ENCODE assay signal across 18 cellular contexts in the genomic region with DNA sequence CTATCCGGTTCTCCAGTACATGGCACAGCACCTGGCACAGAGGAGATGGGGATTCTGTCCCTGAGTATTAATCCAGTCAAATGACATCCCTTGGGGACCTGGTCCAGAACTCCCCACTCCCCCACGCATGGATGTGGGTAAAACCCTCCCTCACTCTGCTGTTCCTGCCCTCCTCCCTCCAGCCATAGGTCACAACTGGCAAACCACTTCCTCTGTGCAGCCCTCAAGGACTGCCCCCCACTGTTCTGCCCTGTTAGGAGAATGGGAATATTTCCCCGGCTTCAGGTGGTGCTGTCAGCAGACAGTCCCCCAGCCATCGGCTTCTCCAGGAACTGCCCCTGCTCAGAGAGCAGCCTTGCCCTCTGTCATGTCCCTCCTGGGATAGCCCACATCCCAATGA. TPM values are rescaled to one million over a fixed set of nuclear protein-coding genes. Genes with fewer than 3 reads are reported as not detected.
DNase-seq lines count a peak whose midpoint lies in the region; ATAC-seq, FAIRE-seq and TF ChIP-seq lines count a peak whose summit lies in the region.
"Had no signal": no experiment of that assay in that cellular context is flagged by ENCODE, and none has a peak within 500 bp of the region (broad histone marks: within the 10 kb centered on the region; RNA-seq: fewer than 3 reads in every experiment).

No MANE protein-coding gene starts in this region.

- H3K27ac ChIP-seq in mammary epithelial cell (ENCODE audit: insufficient read depth, low read depth, low read length) (no peak overlapping the region), RWPE1 (peak overlapping the region; percentile 7; the same call in 1 of the 2 replicates), WERI-Rb-1 (no peak overlapping the region)
- H3K27ac ChIP-seq: A549 had no signal

- no peaks in the 10 kb centered on the region for H4K20me1 ChIP-seq in mammary epithelial cell (ENCODE audit: insufficient read depth, low read length)

- H3K4me1 Mint-ChIP-seq in MCF 10A (ENCODE audit: insufficient read depth, unreplicated experiment): peaks cover 22% of the 10 kb centered on the region

- ATAC-seq in HG03378 (IDR thresholded peaks at IDR 0.05; ENCODE audit: unreplicated experiment): no peak
- ATAC-seq: A549 had no signal

- H3K36me3 ChIP-seq in mammary epithelial cell (ENCODE audit: insufficient read depth, low read length) (no peaks in the 10 kb centered on the region), mucosa of stomach (ENCODE audit: control insufficient read depth, insufficient read depth, low read length) (no peaks in the 10 kb centered on the region), WERI-Rb-1 (no peaks in the 10 kb centered on the region)

- FAIRE-seq in urothelium cell line (lab: Jason Lieb, UNC): peak; percentile 67
- FAIRE-seq: A549, GM19239 had no signal

- H3K4me3 Mint-ChIP-seq in MCF 10A (ENCODE audit: unreplicated experiment): peak overlapping the region; percentile 46

- in situ Hi-C loops in mammary epithelial cell (cut with MboI; ENCODE audit: low sequenced_read_pairs in 2 of 2): no loop called here

- H3K9me3 ChIP-seq in mammary epithelial cell (replicated peaks; ENCODE audit: insufficient read depth, low read length) (no peaks in the 10 kb centered on the region), mucosa of stomach (ENCODE audit: control insufficient read depth, low read length) (no peaks in the 10 kb centered on the region), WERI-Rb-1 (ENCODE audit: severe bottlenecking) (no peaks in the 10 kb centered on the region)
- H3K9me3 ChIP-seq: A549 had no signal

- H3K4me1 ChIP-seq in mammary epithelial cell (ENCODE audit: insufficient read depth, low read length) (peaks cover 20% of the 10 kb centered on the region), mucosa of stomach (ENCODE audit: control insufficient read depth, insufficient read depth, low read length) (peaks cover 10% of the 10 kb centered on the region)

- POLR2A ChIA-PET in MCF 10A (lab: Yijun Ruan, JAX): interaction anchor here (1.7 kb wide), 1 partner anchor 89 kb away, joined by 3 read pairs; no protein-coding TSS in a partner anchor
- POLR2A ChIA-PET in RWPE1 (lab: Yijun Ruan, JAX; ENCODE audit: low non-redundant PET): no interaction called here

- dilution Hi-C loops in mammary epithelial cell (cut with HindIII; ENCODE audit: low sequenced_read_pairs): loop anchor here (5.0 kb wide), 1 partner anchor 64 kb away; no protein-coding TSS in a partner anchor

- WGBS in mammary epithelial cell (ENCODE audit: low coverage, missing lambda C conversion rate): 100% methylated on average over 4 of the region's 4 CpGs

- intact Hi-C loops in MCF 10A (cut with micrococcal nuclease): no loop called here
- intact Hi-C loops in mammary epithelial cell (cut with micrococcal nuclease): no loop called here

- peaks cover 37% of the 10 kb centered on the region for H3K79me2 ChIP-seq in mammary epithelial cell (ENCODE audit: insufficient read depth, low read length)

- TF ChIP-seq CTCF in MCF 10A (IDR thresholded peaks at IDR 0.05; ENCODE audit: unreplicated experiment): no peak
- no peak for TF ChIP-seq CTCF in mammary epithelial cell (conservative IDR thresholded peaks at IDR 0.05 in 1 of 2, IDR thresholded peaks at IDR 0.05 in 1 of 2; ENCODE audit: extremely low read depth in 1 of 2, insufficient read depth in 1 of 2, low read depth in 1 of 2, low read length in 2 of 2)
- TF ChIP-seq CTCF in RWPE1 (conservative IDR thresholded peaks at IDR 0.05; ENCODE audit: low read depth): no peak
- TF ChIP-seq CTCF in WERI-Rb-1 (IDR thresholded peaks at IDR 0.05; ENCODE audit: low read depth, low read length): no peak

- no peak overlapping the region for H3K27ac Mint-ChIP-seq in MCF 10A (ENCODE audit: low read depth, unreplicated experiment)
- H3K27ac Mint-ChIP-seq: H9 had no signal

- H3K4me3 ChIP-seq in mammary epithelial cell (replicated peaks in 1 of 3; ENCODE audit: insufficient read depth in 1 of 3, low read depth in 2 of 3, low read length in 3 of 3): no peak overlapping the region
- H3K4me3 ChIP-seq in mucosa of stomach (ENCODE audit: low read length): no peak overlapping the region
- no peak overlapping the region for H3K4me3 ChIP-seq in WERI-Rb-1 (ENCODE audit: low read depth, low read length)
- H3K4me3 ChIP-seq: A549 had no signal

- H3K27me3 ChIP-seq in mammary epithelial cell (ENCODE audit: insufficient read depth, low read length) (no peaks in the 10 kb centered on the region), mucosa of stomach (ENCODE audit: control insufficient read depth, insufficient read depth, low read length) (peaks cover 5% of the 10 kb centered on the region), WERI-Rb-1 (ENCODE audit: insufficient read depth, low read depth, severe bottlenecking) (no peaks in the 10 kb centered on the region)

- BruUV-seq in MCF 10A (replicated peaks; lab: Mats Ljungman, UMichigan): no TSS peak
- no TSS peak for BruUV-seq in mammary epithelial cell (replicated peaks; lab: Mats Ljungman, UMichigan)

- H3K36me3 Mint-ChIP-seq in MCF 10A (ENCODE audit: insufficient read depth, unreplicated experiment): no peaks in the 10 kb centered on the region

- no peaks in the 10 kb centered on the region for H3K27me3 Mint-ChIP-seq in MCF 10A (ENCODE audit: insufficient read depth, unreplicated experiment)

- DNase-seq in MCF 10A (ENCODE audit: unreplicated experiment) (no peak), mammary epithelial cell (no peak), RWPE1 (ENCODE audit: low spot score) (no peak), urothelium cell line (ENCODE audit: low spot score) (no peak), HCEC 1CT (no peak), WERI-Rb-1 (no peak)
- DNase-seq: COR-L47, DMS153, H9, NCI-H1092 treated with DMSO at 0.1 percent for 48 hours, NCI-H1694, NCI-H2107, NCI-H2227 treated with DMSO at 0.1 percent for 48 hours, NCI-H524 had no signal

- H3K4me2 ChIP-seq in mammary epithelial cell (ENCODE audit: insufficient read depth, low read depth, low read length): no peak overlapping the region
- H3K4me2 ChIP-seq: A549 had no signal

- no peak overlapping the region for H3K9ac ChIP-seq in mammary epithelial cell (ENCODE audit: insufficient read depth, low read length)
- peak overlapping the region; percentile 15 for H3K9ac ChIP-seq in mucosa of stomach (ENCODE audit: low read length)

- no peaks in the 10 kb centered on the region for H3K9me3 Mint-ChIP-seq in MCF 10A (ENCODE audit: unreplicated experiment)

- no peak overlapping the region for H2AFZ ChIP-seq in mammary epithelial cell (ENCODE audit: low read depth, low read length)

- CTCF ChIA-PET in MCF 10A (lab: Yijun Ruan, JAX): interaction anchor here (0.7 kb wide), 1 partner anchor 801 kb away, joined by 3 read pairs; no protein-coding TSS in a partner anchor
- CTCF ChIA-PET in mammary epithelial cell (lab: Charles Lee; ENCODE audit: low non-redundant PET): no interaction called here
- CTCF ChIA-PET in RWPE1 (lab: Yijun Ruan, JAX): no interaction called here

RNA-seq across cellular contexts. Expression of a gene that starts 1.5 kb away (rescaled TPM):
- 22.6 and 24.3 TPM in 2 replicates for total RNA-seq in MCF 10A (2022)
- total RNA-seq in mammary epithelial cell: 100 to 1,000 TPM in 1 of 2 donors, 10 to 100 TPM in 1; 50.5 to 174 TPM
- 62.2 TPM for polyA plus RNA-seq in mammary epithelial cell
- 543 TPM for polyA minus RNA-seq in mammary epithelial cell
